21 cellular contexts compared by ENCODE assay signal in the genomic region with DNA sequence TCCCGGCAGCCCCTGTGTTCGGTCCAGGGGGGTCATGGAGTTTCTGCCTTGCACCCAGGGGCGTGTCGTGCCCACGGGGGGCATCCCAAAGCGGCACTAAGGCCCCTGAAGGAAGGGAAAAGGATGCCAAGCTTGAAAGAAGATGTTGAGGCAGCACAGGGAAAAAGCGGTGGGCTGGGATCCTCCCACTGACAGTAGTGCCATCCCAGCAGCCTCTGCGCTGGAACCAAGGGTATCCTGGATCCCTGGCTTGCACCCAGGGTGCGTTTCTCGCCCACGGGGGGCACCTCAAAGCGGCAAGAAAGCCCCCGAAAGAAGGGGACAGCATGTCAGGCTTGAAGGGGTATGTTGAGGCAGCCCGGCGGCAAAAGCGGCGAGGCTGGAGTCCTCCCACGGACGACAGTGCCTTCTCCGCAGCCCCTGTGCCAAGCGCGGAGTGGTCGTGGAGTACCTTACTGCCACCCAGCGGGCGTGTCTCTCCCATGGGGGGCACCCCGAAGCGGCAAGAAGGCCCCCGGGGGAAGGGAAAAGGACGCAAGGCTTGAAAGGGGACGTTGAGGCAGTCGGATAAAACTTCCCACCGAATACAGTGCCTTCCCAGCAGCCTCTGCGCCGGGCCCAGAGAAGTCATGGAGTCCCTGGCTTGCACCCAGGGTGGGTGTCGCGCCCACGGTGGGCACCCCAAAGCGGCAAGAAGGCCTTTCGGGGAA.
"Had no signal": no experiment of that assay in that cellular context is flagged by ENCODE, and none has a peak within 500 bp of the region (broad histone marks: within the 10 kb centered on the region; RNA-seq: fewer than 3 reads in every experiment).

No MANE protein-coding gene starts in this region.

- H3K27me3 ChIP-seq: adrenal gland, body of pancreas had no signal

- DNase-seq: activated B cell treated with CpG ODN at 0.5 μM for 24 hours; activated CD4-positive, alpha-beta T cell treated with anti-CD3 and anti-CD28 coated beads for 48 hours; activated CD4-positive, alpha-beta T cell treated with anti-CD3 and anti-CD28 coated beads, Interleukin-2, amount 50 U/mL, for 48 hours; activated CD8-positive, alpha-beta memory T cell treated with anti-CD3 and anti-CD28 coated beads, Interleukin-2, amount 50 U/mL, for 48 hours; activated CD8-positive, alpha-beta T cell treated with anti-CD3 and anti-CD28 coated beads for 36 hours; activated naive CD4-positive, alpha-beta T cell treated with anti-CD3 and anti-CD28 coated beads for 36 hours; activated naive CD8-positive, alpha-beta T cell treated with anti-CD3 and anti-CD28 coated beads for 36 hours; activated naive CD8-positive, alpha-beta T cell treated with anti-CD3 and anti-CD28 coated beads, Interleukin-2, amount 50 U/mL, for 24 hours; activated T-cell treated with anti-CD3 and anti-CD28 coated beads for 4 hours; activated T-cell treated with anti-CD3 and anti-CD28 coated beads, Interleukin-2, amount 50 U/mL, for 24 hours; activated T-cell treated with anti-CD3 and anti-CD28 coated beads, Interleukin-2, amount 50 U/mL, for 72 hours; adrenal gland; amygdala; body of pancreas; effector CD8-positive, alpha-beta T cell; foreskin fibroblast; T-helper 1 cell; T-helper 17 cell; T1000; WERI-Rb-1 had no signal

- ATAC-seq: activated CD4-positive, CD25-positive, alpha-beta regulatory T cell treated with anti-CD3 and anti-CD28 coated beads, Interleukin-2, amount 50 U/mL, for 24 hours; activated CD8-positive, alpha-beta T cell treated with anti-CD3 and anti-CD28 coated beads for 36 hours; activated naive CD8-positive, alpha-beta T cell treated with anti-CD3 and anti-CD28 coated beads, Interleukin-2, amount 50 U/mL, for 24 hours; activated T-cell treated with anti-CD3 and anti-CD28 coated beads, Interleukin-2, amount 50 U/mL, for 72 hours; body of pancreas; T-helper 17 cell had no signal

- H3K4me3 ChIP-seq: adrenal gland, body of pancreas had no signal

- H3K36me3 ChIP-seq: adrenal gland, WERI-Rb-1 had no signal
